In the genomic region with DNA sequence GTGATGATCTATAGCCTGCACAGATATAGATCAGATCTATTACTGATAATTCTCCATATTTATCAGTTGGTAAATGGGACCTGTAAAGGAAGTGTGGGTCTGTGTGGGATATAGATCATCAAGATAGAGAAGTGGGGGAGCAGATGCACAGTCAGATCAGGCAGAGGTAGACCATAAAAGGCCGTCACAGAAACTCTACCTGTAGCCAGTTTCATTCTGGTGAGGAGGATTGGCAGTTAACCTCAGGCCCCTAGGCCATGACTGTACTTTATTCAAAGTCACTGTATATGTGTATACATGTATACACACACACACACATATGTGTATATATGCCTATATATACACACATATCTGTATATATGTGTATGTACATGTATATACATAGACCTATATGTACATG, we compare ENCODE assay signal across 14 cellular contexts.
DNase-seq lines count a peak whose midpoint lies in the region; ATAC-seq and TF ChIP-seq lines count a peak whose summit lies in the region.
"Had no signal": no experiment of that assay in that cellular context is flagged by ENCODE, and none has a peak within 500 bp of the region (broad histone marks: within the 10 kb centered on the region; RNA-seq: fewer than 3 reads in every experiment).

No MANE protein-coding gene starts in this region.

- no peak overlapping the region for H3K23ac ChIP-seq in IMR-90 (ENCODE audit: low read depth, low read length)

- H2AK5ac ChIP-seq in IMR-90 (ENCODE audit: low read depth, low read length) = no peak overlapping the region

- peak overlapping the region; percentile 19 for H2BK5ac ChIP-seq in IMR-90 (ENCODE audit: low read depth, low read length, poor library complexity, severe bottlenecking)

- ATAC-seq in activated T-cell treated with anti-CD3 and anti-CD28 coated beads, Interleukin-2, amount 50 U/mL, for 72 hours (replicated peaks in 1 of 2) = peak; percentile 68 to 80
- ATAC-seq in IMR-90 (ENCODE audit: low read depth) = no peak
- ATAC-seq: GM12878, HepG2 had no signal

- H3K36me3 ChIP-seq in IMR-90 (ENCODE audit: control insufficient read depth, insufficient read depth, low read length) = no peaks in the 10 kb centered on the region
- H3K36me3 ChIP-seq: HAP-1 had no signal

- intact Hi-C loops in IMR-90 (cut with micrococcal nuclease) = no loop called here

- H3K36me3 Mint-ChIP-seq in activated T-cell treated with anti-CD3 and anti-CD28 coated beads, Interleukin-2, amount 50 U/mL, for 72 hours (ENCODE audit: insufficient read depth in 2 of 2) = no peaks in the 10 kb centered on the region
- no peaks in the 10 kb centered on the region for H3K36me3 Mint-ChIP-seq in nephron (ENCODE audit: low read depth)
- H3K36me3 Mint-ChIP-seq in activated naive CD8-positive, alpha-beta T cell treated with anti-CD3 and anti-CD28 coated beads for 36 hours = no peaks in the 10 kb centered on the region

- no peak overlapping the region for H3K4me2 ChIP-seq in IMR-90 (ENCODE audit: low read depth, low read length)

- no peak overlapping the region for H3K4me3 ChIP-seq in IMR-90 (ENCODE audit: insufficient read depth, low read depth, low read length)
- H3K4me3 ChIP-seq: GM12878, HAP-1 had no signal

- H2AK9ac ChIP-seq in IMR-90 (replicated peaks; ENCODE audit: low read depth, low read length, poor library complexity) = no peak overlapping the region

- H2BK15ac ChIP-seq in IMR-90 (ENCODE audit: low read depth, low read length) = peak overlapping the region; percentile 61; the same call in 1 of the 3 replicates

- no peaks in the 10 kb centered on the region for H3K9me3 Mint-ChIP-seq in activated T-cell treated with anti-CD3 and anti-CD28 coated beads, Interleukin-2, amount 50 U/mL, for 72 hours
- peaks cover 10% of the 10 kb centered on the region for H3K9me3 Mint-ChIP-seq in nephron
- no peaks in the 10 kb centered on the region for H3K9me3 Mint-ChIP-seq in activated naive CD8-positive, alpha-beta T cell treated with anti-CD3 and anti-CD28 coated beads for 36 hours
- H3K9me3 Mint-ChIP-seq: CD4-positive, alpha-beta T cell had no signal

- H3K27ac ChIP-seq in IMR-90 (ENCODE audit: insufficient read depth, low read length) = peak overlapping the region; percentile 35; the same call in 1 of the 2 replicates

- H3K4me1 ChIP-seq in IMR-90 (ENCODE audit: control insufficient read depth, insufficient read depth, low read length) = peaks cover 28% of the 10 kb centered on the region
- H3K4me1 ChIP-seq: HAP-1 had no signal

- no peaks in the 10 kb centered on the region for H3K27me3 ChIP-seq in IMR-90 (ENCODE audit: control insufficient read depth, insufficient read depth, low read length)

- peak overlapping the region; percentile 49; the same call in 1 of the 2 replicates for H3K4ac ChIP-seq in IMR-90 (ENCODE audit: low read depth, low read length)

- H3K4me1 Mint-ChIP-seq in activated T-cell treated with anti-CD3 and anti-CD28 coated beads, Interleukin-2, amount 50 U/mL, for 72 hours (ENCODE audit: low read depth) = no peaks in the 10 kb centered on the region
- peaks cover 31% of the 10 kb centered on the region for H3K4me1 Mint-ChIP-seq in nephron
- H3K4me1 Mint-ChIP-seq in activated naive CD8-positive, alpha-beta T cell treated with anti-CD3 and anti-CD28 coated beads for 36 hours = no peaks in the 10 kb centered on the region
- H3K4me1 Mint-ChIP-seq: B cell had no signal

- H3K9me3 ChIP-seq in IMR-90 (ENCODE audit: control insufficient read depth, insufficient read depth, low read length) = no peaks in the 10 kb centered on the region
- H3K9me3 ChIP-seq: HAP-1 had no signal

- peak overlapping the region in 1 of 2 experiments; percentile 39; a peak in 1 of 4 replicates for H4K8ac ChIP-seq in IMR-90 (ENCODE audit: low read depth in 2 of 2, low read length in 2 of 2)

- no peak for TF ChIP-seq CTCF in IMR-90 (conservative IDR thresholded peaks at IDR 0.05; ENCODE audit: low read depth, low read length)
- TF ChIP-seq CTCF in nephron (IDR thresholded peaks at IDR 0.05; ENCODE audit: unreplicated experiment in 3 of 3) = no peak

- no peaks in the 10 kb centered on the region for H3K79me1 ChIP-seq in IMR-90 (ENCODE audit: low read depth in 1 of 2, low read length in 2 of 2)

- no peak overlapping the region for H3K4me3 Mint-ChIP-seq in activated T-cell treated with anti-CD3 and anti-CD28 coated beads, Interleukin-2, amount 50 U/mL, for 72 hours
- no peak overlapping the region for H3K4me3 Mint-ChIP-seq in nephron
- no peak overlapping the region for H3K4me3 Mint-ChIP-seq in activated naive CD8-positive, alpha-beta T cell treated with anti-CD3 and anti-CD28 coated beads for 36 hours
- H3K4me3 Mint-ChIP-seq: B cell; CD4-positive, alpha-beta T cell had no signal

- POLR2A ChIA-PET in IMR-90 (lab: Charles Lee; ENCODE audit: unreplicated experiment) = no interaction called here

- H3K56ac ChIP-seq in IMR-90 (ENCODE audit: extremely low read depth, insufficient read depth, low read length) = no peak overlapping the region

- no peak overlapping the region for H2BK120ac ChIP-seq in IMR-90 (ENCODE audit: low read depth, low read length)

- in situ Hi-C loops in IMR-90 (cut with MboI; ENCODE audit: low sequenced_read_pairs) = no loop called here

- dilution Hi-C loops in IMR-90 (cut with HindIII; ENCODE audit: low sequenced_read_pairs, unreplicated experiment) = no loop called here

- no peak overlapping the region for H2AFZ ChIP-seq in IMR-90 (replicated peaks; ENCODE audit: low read length, poor library complexity)

- BruUV-seq in IMR-90 (replicated peaks; lab: Mats Ljungman, UMichigan) = no TSS peak

- no peaks in the 10 kb centered on the region for H4K20me1 ChIP-seq in IMR-90 (ENCODE audit: insufficient read depth, low read length)

- no peak overlapping the region; the same call in 1 of the 2 replicates for H2BK20ac ChIP-seq in IMR-90 (ENCODE audit: low read depth, low read length)

- H3K9me1 ChIP-seq in IMR-90 (ENCODE audit: insufficient read depth, low read length) = peaks cover 23% of the 10 kb centered on the region; the same call in 1 of the 2 replicates

- H3K14ac ChIP-seq in IMR-90 (replicated peaks; ENCODE audit: low read depth, low read length) = 0 out of 2 replicates have a peak overlapping the region, but pooled peaks have one; percentile 50

- no CpG with 5 or more reads among the region's 1 CpG for WGBS in IMR-90 (ENCODE audit: extremely low coverage in 2 of 2, insufficient read length in 1 of 2), 2 experiments

- H4K91ac ChIP-seq in IMR-90 (ENCODE audit: insufficient read depth, low read depth, low read length) = 0 out of 2 replicates have a peak overlapping the region, but pooled peaks have one; percentile 41

- CTCF ChIA-PET in IMR-90 (lab: Yijun Ruan, JAX) = no interaction called here

- H3K27me3 Mint-ChIP-seq in activated T-cell treated with anti-CD3 and anti-CD28 coated beads, Interleukin-2, amount 50 U/mL, for 72 hours (ENCODE audit: low read depth) = peaks cover 15% of the 10 kb centered on the region
- H3K27me3 Mint-ChIP-seq in nephron (ENCODE audit: low read depth) = peaks cover 3% of the 10 kb centered on the region
- H3K27me3 Mint-ChIP-seq in activated naive CD8-positive, alpha-beta T cell treated with anti-CD3 and anti-CD28 coated beads for 36 hours = peaks cover 6% of the 10 kb centered on the region

- DNase-seq in activated T-cell treated with anti-CD3 and anti-CD28 coated beads, Interleukin-2, amount 50 U/mL, for 72 hours = no peak
- DNase-seq in activated T-cell treated with anti-CD3 and anti-CD28 coated beads for 4 hours (no peak), IMR-90 (no peak), kidney tubule cell (ENCODE audit: low spot score) (no peak), NCI-H345 (lab: John Stamatoyannopoulos, UW) (no peak)
- no peak for DNase-seq in activated naive CD8-positive, alpha-beta T cell treated with anti-CD3 and anti-CD28 coated beads for 36 hours
- DNase-seq: Calu3; CD4-positive, alpha-beta T cell; DMS 273 treated with DMSO at 0.1 percent for 48 hours had no signal

- H3K27ac Mint-ChIP-seq in activated T-cell treated with anti-CD3 and anti-CD28 coated beads, Interleukin-2, amount 50 U/mL, for 72 hours = no peak overlapping the region
- H3K27ac Mint-ChIP-seq in nephron = peak overlapping the region; percentile 54 to 88 (median 58)
- H3K27ac Mint-ChIP-seq in activated naive CD8-positive, alpha-beta T cell treated with anti-CD3 and anti-CD28 coated beads for 36 hours = no peak overlapping the region
- H3K27ac Mint-ChIP-seq: B cell; CD4-positive, alpha-beta T cell had no signal

- no peak for TF ChIP-seq RAD21 in IMR-90 (IDR thresholded peaks at IDR 0.05; ENCODE audit: low read length)

- peak overlapping the region; percentile 16; the same call in 1 of the 2 replicates for H3K18ac ChIP-seq in IMR-90 (ENCODE audit: low read depth, low read length)

- H4K5ac ChIP-seq in IMR-90 (ENCODE audit: low read depth, low read length) = peak overlapping the region; percentile 57; the same call in 1 of the 2 replicates

- no peak for TF ChIP-seq POLR2A in IMR-90 (IDR thresholded peaks at IDR 0.05; ENCODE audit: low read depth, low read length)

- no peak overlapping the region for H3K9ac ChIP-seq in IMR-90 (ENCODE audit: low read depth, low read length)

TF ChIP-seq in IMR-90, 13 proteins besides CTCF, POLR2A, EP300 and RAD21:
- no peak for TF ChIP-seq MXI1 (IDR thresholded peaks at IDR 0.05; ENCODE audit: borderline replicate concordance, low read depth, low read length)
- no peak for TF ChIP-seq RCOR1 (IDR thresholded peaks at IDR 0.05; ENCODE audit: insufficient replicate concordance, low read length)
- TF ChIP-seq SMC3 (IDR thresholded peaks at IDR 0.05; ENCODE audit: low read depth, low read length) = no peak
- no peak for TF ChIP-seq BHLHE40 (IDR thresholded peaks at IDR 0.05; ENCODE audit: low read depth, low read length)

Comparison
In these comparisons a context has a peak if more than half of its experiments do, and no peak if none do; other contexts are left out.
1. H3K27ac Mint-ChIP-seq: peak in nephron (3 of 3); none in activated T-cell treated with anti-CD3 and anti-CD28 coated beads, Interleukin-2, amount 50 U/mL, for 72 hours (single experiment) and activated naive CD8-positive, alpha-beta T cell treated with anti-CD3 and anti-CD28 coated beads for 36 hours (single experiment).